Comparison of ENCODE assay signal across 8 cellular contexts in genomic region chr4:30717208-30718020, GRCh38. TPM values are rescaled to one million over a fixed set of nuclear protein-coding genes. Genes with fewer than 3 reads are reported as not detected.
DNase-seq lines count a peak whose midpoint lies in the region; ATAC-seq and TF ChIP-seq lines count a peak whose summit lies in the region.

No MANE protein-coding gene starts in this region.

- POLR2A ChIA-PET in activated CD4-positive, alpha-beta T cell treated with anti-CD3 and anti-CD28 coated beads, Interleukin-2, amount 10 ng/mL, durations not matched to agents 7 days and 5 days (lab: Charles Lee) = no interaction called here

- TF ChIP-seq CTCF in neural crest cell (conservative IDR thresholded peaks at IDR 0.05) = peak; percentile 17

- CTCF ChIA-PET in activated CD4-positive, alpha-beta T cell treated with anti-CD3 and anti-CD28 coated beads, Interleukin-2, amount 10 ng/mL, durations not matched to agents 7 days and 5 days (lab: Charles Lee) = no interaction called here

- H3K4me1 Mint-ChIP-seq in activated CD4-positive, alpha-beta T cell treated with anti-CD3 and anti-CD28 coated beads, Interleukin-2, amount 10 ng/mL, durations not matched to agents 7 days and 5 days = peaks cover 23% of the 10 kb centered on the region
- peaks cover 36% of the 10 kb centered on the region for H3K4me1 Mint-ChIP-seq in neural crest cell

- H3K9me3 Mint-ChIP-seq in activated CD4-positive, alpha-beta T cell treated with anti-CD3 and anti-CD28 coated beads, Interleukin-2, amount 10 ng/mL, durations not matched to agents 7 days and 5 days = no peaks in the 10 kb centered on the region
- no peaks in the 10 kb centered on the region for H3K9me3 Mint-ChIP-seq in neural crest cell

- H3K36me3 Mint-ChIP-seq in activated CD4-positive, alpha-beta T cell treated with anti-CD3 and anti-CD28 coated beads, Interleukin-2, amount 10 ng/mL, durations not matched to agents 7 days and 5 days (ENCODE audit: low read depth) = peaks cover 6% of the 10 kb centered on the region
- no peaks in the 10 kb centered on the region for H3K36me3 Mint-ChIP-seq in neural crest cell (ENCODE audit: low read depth)

- peak overlapping the region; percentile 63 for H3K4me3 Mint-ChIP-seq in activated CD4-positive, alpha-beta T cell treated with anti-CD3 and anti-CD28 coated beads, Interleukin-2, amount 10 ng/mL, durations not matched to agents 7 days and 5 days
- peak overlapping the region; percentile 92 for H3K4me3 Mint-ChIP-seq in neural crest cell

- ATAC-seq in GM18870 (IDR thresholded peaks at IDR 0.05; ENCODE audit: unreplicated experiment) = no peak

- peaks cover 45% of the 10 kb centered on the region for H3K27me3 Mint-ChIP-seq in activated CD4-positive, alpha-beta T cell treated with anti-CD3 and anti-CD28 coated beads, Interleukin-2, amount 10 ng/mL, durations not matched to agents 7 days and 5 days
- peaks cover 42% of the 10 kb centered on the region for H3K27me3 Mint-ChIP-seq in neural crest cell (ENCODE audit: low read depth)

- DNase-seq in activated CD4-positive, alpha-beta T cell treated with anti-CD3 and anti-CD28 coated beads, Interleukin-2, amount 10 ng/mL, durations not matched to agents 7 days and 5 days = peak; percentile 30
- DNase-seq in activated CD4-positive, alpha-beta T cell treated with anti-CD3 and anti-CD28 coated beads for 4 hours = no peak
- DNase-seq in Kasumi-1 (lab: John Stamatoyannopoulos, UW) = peak; percentile 95
- peak; percentile 25 to 35 for DNase-seq in activated T-cell treated with anti-CD3 and anti-CD28 coated beads, Interleukin-2, amount 50 U/mL, for 48 hours
- peak; percentile 73 for DNase-seq in globus pallidus (ENCODE audit: low spot score)
- peak; percentile 57 for DNase-seq in neural crest cell (ENCODE audit: low read depth, low spot score)
- DNase-seq in NCI-H1436 (lab: John Stamatoyannopoulos, UW) = no peak

- H3K27ac Mint-ChIP-seq in activated CD4-positive, alpha-beta T cell treated with anti-CD3 and anti-CD28 coated beads, Interleukin-2, amount 10 ng/mL, durations not matched to agents 7 days and 5 days = peak overlapping the region; percentile 25
- H3K27ac Mint-ChIP-seq in neural crest cell (ENCODE audit: unreplicated experiment) = peak overlapping the region; percentile 93

RNA-seq across cellular contexts. Expression of gene PCDH7, which starts 2.8 kb away (rescaled TPM):
- total RNA-seq in activated CD4-positive, alpha-beta T cell treated with anti-CD3 and anti-CD28 coated beads, Interleukin-2, amount 10 ng/mL, durations not matched to agents 7 days and 5 days = not detected
- 6.8 and 8.0 TPM in 2 replicates for total RNA-seq in neural crest cell

Comparison
In these comparisons a context has a peak if more than half of its experiments do, and no peak if none do; other contexts are left out.
1. DNase-seq: peak in activated CD4-positive, alpha-beta T cell treated with anti-CD3 and anti-CD28 coated beads, Interleukin-2, amount 10 ng/mL, durations not matched to agents 7 days and 5 days (single experiment), Kasumi-1 (2 of 2), activated T-cell treated with anti-CD3 and anti-CD28 coated beads, Interleukin-2, amount 50 U/mL, for 48 hours (2 of 2), globus pallidus (single experiment) and neural crest cell (single experiment); none in activated CD4-positive, alpha-beta T cell treated with anti-CD3 and anti-CD28 coated beads for 4 hours (0 of 2) and NCI-H1436 (single experiment).